Comparison of ENCODE assay signal across 15 cellular contexts in genomic region chr12:62692884-62693283, GRCh38.
DNase-seq lines count a peak whose midpoint lies in the region; ATAC-seq and TF ChIP-seq lines count a peak whose summit lies in the region.
"Had no signal": no experiment of that assay in that cellular context is flagged by ENCODE, and none has a peak within 500 bp of the region (broad histone marks: within the 10 kb centered on the region; RNA-seq: fewer than 3 reads in every experiment).

No MANE protein-coding gene starts in this region.

- H2AFZ ChIP-seq in osteoblast (ENCODE audit: low read length), result no peak overlapping the region

- no peaks in the 10 kb centered on the region for H3K9me3 ChIP-seq in osteoblast (ENCODE audit: low read depth, low read length)
- H3K9me3 ChIP-seq: right lobe of liver had no signal

- ATAC-seq in GM21381 (IDR thresholded peaks at IDR 0.05; ENCODE audit: unreplicated experiment), result no peak
- ATAC-seq in activated T-cell treated with anti-CD3 and anti-CD28 coated beads, Interleukin-2, amount 50 U/mL, for 4 hours, result no peak
- no peak for ATAC-seq in stimulated activated memory B cell treated with anti-CD40 and anti-IgM and Interleukin-4, amounts not matched to agents 10 μg/mL and 1 μg/mL and 100 μg/mL, for 72 hours
- ATAC-seq: activated naive CD4-positive, alpha-beta T cell treated with anti-CD3 and anti-CD28 coated beads, Interleukin-2, amount 50 U/mL, for 72 hours; right lobe of liver had no signal

- DNase-seq in EL (peak; percentile 83), RPMI7951 (ENCODE audit: low read depth) (peak; percentile 57), epithelial cell of proximal tubule (ENCODE audit: low read depth) (peak; percentile 32), osteoblast (ENCODE audit: insufficient read length, low spot score, missing footprints) (no peak)
- no peak for DNase-seq in activated T-cell treated with anti-CD3 and anti-CD28 coated beads, Interleukin-2, amount 50 U/mL, for 4 hours
- DNase-seq in activated naive CD4-positive, alpha-beta T cell treated with Interleukin-2 at 50 U/mL for 16 hours, result no peak
- DNase-seq: CD8-positive, alpha-beta memory T cell; NCI-H1436 treated with DMSO at 0.1 percent for 48 hours; NCI-H524 treated with DMSO at 0.1 percent for 48 hours; right lobe of liver; SIG-M5 had no signal

- H3K27ac Mint-ChIP-seq in stimulated activated memory B cell treated with anti-CD40 and anti-IgM and Interleukin-4, amounts not matched to agents 10 μg/mL and 1 μg/mL and 100 μg/mL, for 72 hours, result no peak overlapping the region
- H3K27ac Mint-ChIP-seq: activated naive CD4-positive, alpha-beta T cell treated with anti-CD3 and anti-CD28 coated beads, Interleukin-2, amount 50 U/mL, for 72 hours; CD8-positive, alpha-beta memory T cell; IgD-negative memory B cell had no signal

- peaks cover 2% of the 10 kb centered on the region for H3K4me1 Mint-ChIP-seq in activated T-cell treated with anti-CD3 and anti-CD28 coated beads, Interleukin-2, amount 50 U/mL, for 4 hours (ENCODE audit: low read depth)
- H3K4me1 Mint-ChIP-seq in stimulated activated memory B cell treated with anti-CD40 and anti-IgM and Interleukin-4, amounts not matched to agents 10 μg/mL and 1 μg/mL and 100 μg/mL, for 72 hours, result no peaks in the 10 kb centered on the region
- H3K4me1 Mint-ChIP-seq: CD8-positive, alpha-beta memory T cell; IgD-negative memory B cell had no signal

- H3K27ac ChIP-seq in osteoblast (ENCODE audit: low read depth, low read length), result peak overlapping the region; percentile 73
- H3K27ac ChIP-seq: right lobe of liver had no signal

- H3K27me3 Mint-ChIP-seq in activated T-cell treated with anti-CD3 and anti-CD28 coated beads, Interleukin-2, amount 50 U/mL, for 4 hours (ENCODE audit: low read depth), result peaks cover 3% of the 10 kb centered on the region
- no peaks in the 10 kb centered on the region for H3K27me3 Mint-ChIP-seq in stimulated activated memory B cell treated with anti-CD40 and anti-IgM and Interleukin-4, amounts not matched to agents 10 μg/mL and 1 μg/mL and 100 μg/mL, for 72 hours
- H3K27me3 Mint-ChIP-seq: IgD-negative memory B cell had no signal

- H3K4me1 ChIP-seq in osteoblast (ENCODE audit: insufficient read depth, low read length), result peaks cover 36% of the 10 kb centered on the region

- no peak for TF ChIP-seq CTCF in epithelial cell of proximal tubule (conservative IDR thresholded peaks at IDR 0.05; ENCODE audit: low read depth, low read length)
- TF ChIP-seq CTCF in osteoblast (IDR thresholded peaks at IDR 0.05; ENCODE audit: extremely low read depth, low read depth, low read length), result no peak

- no peaks in the 10 kb centered on the region for H3K36me3 Mint-ChIP-seq in activated T-cell treated with anti-CD3 and anti-CD28 coated beads, Interleukin-2, amount 50 U/mL, for 4 hours (ENCODE audit: insufficient read depth)
- no peaks in the 10 kb centered on the region for H3K36me3 Mint-ChIP-seq in stimulated activated memory B cell treated with anti-CD40 and anti-IgM and Interleukin-4, amounts not matched to agents 10 μg/mL and 1 μg/mL and 100 μg/mL, for 72 hours
- H3K36me3 Mint-ChIP-seq: activated naive CD4-positive, alpha-beta T cell treated with anti-CD3 and anti-CD28 coated beads, Interleukin-2, amount 50 U/mL, for 72 hours; IgD-negative memory B cell had no signal

- no peak overlapping the region for H3K4me3 Mint-ChIP-seq in activated T-cell treated with anti-CD3 and anti-CD28 coated beads, Interleukin-2, amount 50 U/mL, for 4 hours
- H3K4me3 Mint-ChIP-seq in stimulated activated memory B cell treated with anti-CD40 and anti-IgM and Interleukin-4, amounts not matched to agents 10 μg/mL and 1 μg/mL and 100 μg/mL, for 72 hours, result no peak overlapping the region
- H3K4me3 Mint-ChIP-seq: CD8-positive, alpha-beta memory T cell; IgD-negative memory B cell had no signal

- H3K36me3 ChIP-seq in osteoblast (ENCODE audit: insufficient read depth, low read length), result peaks cover 5% of the 10 kb centered on the region
- H3K36me3 ChIP-seq: right lobe of liver had no signal

- H3K4me3 ChIP-seq in epithelial cell of proximal tubule (ENCODE audit: low read depth, low read length) (no peak overlapping the region), osteoblast (ENCODE audit: insufficient read depth, low read length) (no peak overlapping the region)
- H3K4me3 ChIP-seq: right lobe of liver had no signal

- H3K27me3 ChIP-seq in osteoblast (ENCODE audit: insufficient read depth, low read length), result no peaks in the 10 kb centered on the region
- H3K27me3 ChIP-seq: right lobe of liver had no signal

- H3K4me2 ChIP-seq in osteoblast (ENCODE audit: insufficient read depth, low read length), result peak overlapping the region; percentile 27

- no peaks in the 10 kb centered on the region for H3K79me2 ChIP-seq in osteoblast (ENCODE audit: insufficient read depth, low read length)

- H4K20me1 ChIP-seq in osteoblast (ENCODE audit: insufficient read depth, low read length), result no peaks in the 10 kb centered on the region

- H3K9me3 Mint-ChIP-seq in activated T-cell treated with anti-CD3 and anti-CD28 coated beads, Interleukin-2, amount 50 U/mL, for 4 hours, result no peaks in the 10 kb centered on the region
- no peaks in the 10 kb centered on the region for H3K9me3 Mint-ChIP-seq in stimulated activated memory B cell treated with anti-CD40 and anti-IgM and Interleukin-4, amounts not matched to agents 10 μg/mL and 1 μg/mL and 100 μg/mL, for 72 hours
- H3K9me3 Mint-ChIP-seq: activated naive CD4-positive, alpha-beta T cell treated with anti-CD3 and anti-CD28 coated beads, Interleukin-2, amount 50 U/mL, for 72 hours; CD8-positive, alpha-beta memory T cell had no signal

Comparison
In these comparisons a context has a peak if more than half of its experiments do, and no peak if none do; other contexts are left out.
1. DNase-seq: peak in EL (single experiment), RPMI7951 (single experiment) and epithelial cell of proximal tubule (single experiment); none in osteoblast (single experiment), activated T-cell treated with anti-CD3 and anti-CD28 coated beads, Interleukin-2, amount 50 U/mL, for 4 hours (single experiment) and activated naive CD4-positive, alpha-beta T cell treated with Interleukin-2 at 50 U/mL for 16 hours (single experiment).